8 cellular contexts compared by ENCODE assay signal in genomic region chr1:78143152-78143551, GRCh38.
DNase-seq lines count a peak whose midpoint lies in the region; ATAC-seq, FAIRE-seq and TF ChIP-seq lines count a peak whose summit lies in the region.

No MANE protein-coding gene starts in this region.

- CTCF ChIA-PET in activated CD8-positive, alpha-beta T cell treated with anti-CD3 and anti-CD28 coated beads for 36 hours (lab: Charles Lee) = interaction anchor here (0.9 to 8.4 kb wide), 4 partner anchors 8 to 191 kb away, joined by 3 to 75 read pairs (median 3); no protein-coding TSS in a partner anchor

- H3K36me3 ChIP-seq in BLaER1 (no peaks in the 10 kb centered on the region), uterus (no peaks in the 10 kb centered on the region)

- POLR2A ChIA-PET in activated CD8-positive, alpha-beta T cell treated with anti-CD3 and anti-CD28 coated beads for 36 hours (lab: Charles Lee) = no interaction called here

- FAIRE-seq in urothelium cell line (lab: Jason Lieb, UNC) = no peak

- no peaks in the 10 kb centered on the region for H3K9me3 Mint-ChIP-seq in activated CD8-positive, alpha-beta T cell treated with anti-CD3 and anti-CD28 coated beads for 36 hours
- peaks cover under 1% of the 10 kb centered on the region for H3K9me3 Mint-ChIP-seq in nephron progenitor cell

- H3K27ac ChIP-seq in BLaER1 (no peak overlapping the region; the same call in 1 of the 2 replicates), uterus (no peak overlapping the region)

- H3K27me3 Mint-ChIP-seq in activated CD8-positive, alpha-beta T cell treated with anti-CD3 and anti-CD28 coated beads for 36 hours = peaks cover 4% of the 10 kb centered on the region
- H3K27me3 Mint-ChIP-seq in nephron progenitor cell (ENCODE audit: low read depth, poor library complexity) = peaks cover 7% of the 10 kb centered on the region

- H3K9ac ChIP-seq in BLaER1 = no peak overlapping the region

- DNase-seq in GM19240 (ENCODE audit: insufficient read length, low spot score) (peak; percentile 11), urothelium cell line (ENCODE audit: low spot score) (peak; percentile 14), nephron progenitor cell (no peak), uterus (no peak)
- peak; percentile 9 for DNase-seq in activated CD8-positive, alpha-beta T cell treated with anti-CD3 and anti-CD28 coated beads for 36 hours
- DNase-seq in activated effector memory CD4-positive, alpha-beta T cell treated with Interleukin-2 at 50 U/mL for 16 hours = no peak

- H3K27me3 ChIP-seq in BLaER1 = no peaks in the 10 kb centered on the region
- H3K27me3 ChIP-seq in uterus = no peaks in the 10 kb centered on the region

- intact Hi-C loops in activated CD8-positive, alpha-beta T cell treated with anti-CD3 and anti-CD28 coated beads for 36 hours (cut with micrococcal nuclease) = loop anchor here (5.0 to 10.0 kb wide), 2 partner anchors 474 to 532 kb away; no protein-coding TSS in a partner anchor
- intact Hi-C loops in uterus (cut with DNase I; ENCODE audit: low total_unique reads) = no loop called here

- peaks cover 17% of the 10 kb centered on the region for H3K4me1 Mint-ChIP-seq in activated CD8-positive, alpha-beta T cell treated with anti-CD3 and anti-CD28 coated beads for 36 hours (ENCODE audit: low read depth)
- H3K4me1 Mint-ChIP-seq in nephron progenitor cell = peaks cover 7% of the 10 kb centered on the region

- H3K36me3 Mint-ChIP-seq in activated CD8-positive, alpha-beta T cell treated with anti-CD3 and anti-CD28 coated beads for 36 hours (ENCODE audit: low read depth) = no peaks in the 10 kb centered on the region
- no peaks in the 10 kb centered on the region for H3K36me3 Mint-ChIP-seq in nephron progenitor cell (ENCODE audit: low read depth)

- H3K9me3 ChIP-seq in BLaER1 = no peaks in the 10 kb centered on the region
- no peaks in the 10 kb centered on the region for H3K9me3 ChIP-seq in uterus

- no peak overlapping the region for H3K4me3 ChIP-seq in BLaER1
- no peak overlapping the region for H3K4me3 ChIP-seq in uterus

- peaks cover 6% of the 10 kb centered on the region; the same call in 1 of the 2 replicates for H3K4me1 ChIP-seq in BLaER1
- no peaks in the 10 kb centered on the region for H3K4me1 ChIP-seq in uterus

- TF ChIP-seq CTCF in activated CD8-positive, alpha-beta T cell treated with anti-CD3 and anti-CD28 coated beads for 36 hours (IDR thresholded peaks at IDR 0.05) = no peak
- no peak for TF ChIP-seq CTCF in nephron progenitor cell (IDR thresholded peaks at IDR 0.05)
- no peak for TF ChIP-seq CTCF in uterus (IDR thresholded peaks at IDR 0.05)

- H3K27ac Mint-ChIP-seq in activated CD8-positive, alpha-beta T cell treated with anti-CD3 and anti-CD28 coated beads for 36 hours = peak overlapping the region; percentile 71
- no peak overlapping the region for H3K27ac Mint-ChIP-seq in nephron progenitor cell

- peak overlapping the region; percentile 38 for H3K4me2 ChIP-seq in BLaER1

- peak overlapping the region; percentile 58 for H3K4me3 Mint-ChIP-seq in activated CD8-positive, alpha-beta T cell treated with anti-CD3 and anti-CD28 coated beads for 36 hours
- no peak overlapping the region for H3K4me3 Mint-ChIP-seq in nephron progenitor cell

- H4K20me1 ChIP-seq in BLaER1 = no peaks in the 10 kb centered on the region

- no peak for TF ChIP-seq POLR2A in uterus (IDR thresholded peaks at IDR 0.05)

- peak; percentile 68 for ATAC-seq in HG03139 (IDR thresholded peaks at IDR 0.05; ENCODE audit: unreplicated experiment)
- peak; percentile 78 for ATAC-seq in activated CD8-positive, alpha-beta T cell treated with anti-CD3 and anti-CD28 coated beads for 36 hours

Comparison
In these comparisons a context has a peak if more than half of its experiments do, and no peak if none do; other contexts are left out.
1. DNase-seq: peak in GM19240 (single experiment), activated CD8-positive, alpha-beta T cell treated with anti-CD3 and anti-CD28 coated beads for 36 hours (single experiment) and urothelium cell line (single experiment); none in nephron progenitor cell (single experiment), activated effector memory CD4-positive, alpha-beta T cell treated with Interleukin-2 at 50 U/mL for 16 hours (single experiment) and uterus (0 of 2).